ENCODE assay signal across 12 cellular contexts in genomic region chr5:73121109-73121443, GRCh38. TPM values are rescaled to one million over a fixed set of nuclear protein-coding genes. Genes with fewer than 3 reads are reported as not detected.
A peak's percentile ranks its signal among the peaks of the same experiment; 100 is the strongest.
DNase-seq lines count a peak whose midpoint lies in the region; ATAC-seq and TF ChIP-seq lines count a peak whose summit lies in the region.
"Had no signal": no experiment of that assay in that cellular context is flagged by ENCODE, and none has a peak within 500 bp of the region (broad histone marks: within the 10 kb centered on the region; RNA-seq: fewer than 3 reads in every experiment).

No MANE protein-coding gene starts in this region.

- H3K27me3 Mint-ChIP-seq in activated CD8-positive, alpha-beta T cell treated with anti-CD3 and anti-CD28 coated beads for 36 hours = peaks cover 68% of the 10 kb centered on the region
- peaks cover 56% of the 10 kb centered on the region for H3K27me3 Mint-ChIP-seq in activated CD8-positive, alpha-beta T cell treated with anti-CD3 and anti-CD28 coated beads, Interleukin-2, amount 10 ng/mL, durations not matched to agents 7 days and 5 days (ENCODE audit: low read depth)
- peaks cover 77% of the 10 kb centered on the region for H3K27me3 Mint-ChIP-seq in stimulated activated memory B cell treated with anti-CD40 and anti-IgM and Interleukin-4, amounts not matched to agents 10 μg/mL and 1 μg/mL and 100 μg/mL, for 72 hours

- H3K4me1 ChIP-seq in tibial nerve = peaks cover 0 to 17% (median 7%) of the 10 kb centered on the region in 4 donors
- H3K4me1 ChIP-seq: testis had no signal

- no peak for DNase-seq in activated CD8-positive, alpha-beta T cell treated with anti-CD3 and anti-CD28 coated beads for 36 hours
- DNase-seq in activated CD8-positive, alpha-beta T cell treated with anti-CD3 and anti-CD28 coated beads, Interleukin-2, amount 10 ng/mL, durations not matched to agents 7 days and 5 days = no peak
- DNase-seq in astrocyte of the cerebellum (ENCODE audit: low read depth) (no peak), iris pigment epithelial cell (ENCODE audit: low read depth) (peak; percentile 43), tibial nerve (ENCODE audit: low spot score in 2 of 2) (no peak)
- DNase-seq: activated gamma-delta T cell treated with Interleukin-2 at 50 U/mL for 16 hours had no signal

- H3K27ac Mint-ChIP-seq in activated CD8-positive, alpha-beta T cell treated with anti-CD3 and anti-CD28 coated beads for 36 hours = no peak overlapping the region
- no peak overlapping the region for H3K27ac Mint-ChIP-seq in activated CD8-positive, alpha-beta T cell treated with anti-CD3 and anti-CD28 coated beads, Interleukin-2, amount 10 ng/mL, durations not matched to agents 7 days and 5 days
- no peak overlapping the region for H3K27ac Mint-ChIP-seq in stimulated activated memory B cell treated with anti-CD40 and anti-IgM and Interleukin-4, amounts not matched to agents 10 μg/mL and 1 μg/mL and 100 μg/mL, for 72 hours

- H3K9me3 ChIP-seq in tibial nerve = peaks cover 0 to 7% (median 0%) of the 10 kb centered on the region in 4 donors
- H3K9me3 ChIP-seq: testis had no signal

- no peaks in the 10 kb centered on the region for H3K36me3 Mint-ChIP-seq in activated CD8-positive, alpha-beta T cell treated with anti-CD3 and anti-CD28 coated beads for 36 hours (ENCODE audit: low read depth)
- H3K36me3 Mint-ChIP-seq in activated CD8-positive, alpha-beta T cell treated with anti-CD3 and anti-CD28 coated beads, Interleukin-2, amount 10 ng/mL, durations not matched to agents 7 days and 5 days (ENCODE audit: low read depth) = peaks cover 3% of the 10 kb centered on the region
- H3K36me3 Mint-ChIP-seq in stimulated activated memory B cell treated with anti-CD40 and anti-IgM and Interleukin-4, amounts not matched to agents 10 μg/mL and 1 μg/mL and 100 μg/mL, for 72 hours = no peaks in the 10 kb centered on the region

- no peaks in the 10 kb centered on the region for H3K9me3 Mint-ChIP-seq in activated CD8-positive, alpha-beta T cell treated with anti-CD3 and anti-CD28 coated beads for 36 hours
- H3K9me3 Mint-ChIP-seq in activated CD8-positive, alpha-beta T cell treated with anti-CD3 and anti-CD28 coated beads, Interleukin-2, amount 10 ng/mL, durations not matched to agents 7 days and 5 days (ENCODE audit: insufficient read depth) = no peaks in the 10 kb centered on the region
- peaks cover 3% of the 10 kb centered on the region for H3K9me3 Mint-ChIP-seq in stimulated activated memory B cell treated with anti-CD40 and anti-IgM and Interleukin-4, amounts not matched to agents 10 μg/mL and 1 μg/mL and 100 μg/mL, for 72 hours

- peak overlapping the region in 1 of 4 donors; percentile 82 for H3K27ac ChIP-seq in tibial nerve
- H3K27ac ChIP-seq: testis had no signal

- H3K27me3 ChIP-seq in tibial nerve = peaks cover 0 to 26% of the 10 kb centered on the region in 2 donors
- H3K27me3 ChIP-seq: testis had no signal

- POLR2A ChIA-PET in activated CD8-positive, alpha-beta T cell treated with anti-CD3 and anti-CD28 coated beads for 36 hours (lab: Charles Lee) = no interaction called here
- POLR2A ChIA-PET in activated CD8-positive, alpha-beta T cell treated with anti-CD3 and anti-CD28 coated beads, Interleukin-2, amount 10 ng/mL, durations not matched to agents 7 days and 5 days (lab: Charles Lee) = no interaction called here

- H3K4me3 ChIP-seq in astrocyte of the cerebellum (ENCODE audit: low read depth, low read length) = peak overlapping the region; percentile 41
- H3K4me3 ChIP-seq in tibial nerve = peak overlapping the region in 2 of 4 donors; percentile 31 to 62

- H3K4me1 Mint-ChIP-seq in activated CD8-positive, alpha-beta T cell treated with anti-CD3 and anti-CD28 coated beads for 36 hours (ENCODE audit: low read depth) = peaks cover 27% of the 10 kb centered on the region
- H3K4me1 Mint-ChIP-seq in activated CD8-positive, alpha-beta T cell treated with anti-CD3 and anti-CD28 coated beads, Interleukin-2, amount 10 ng/mL, durations not matched to agents 7 days and 5 days (ENCODE audit: low read depth) = peaks cover 24% of the 10 kb centered on the region
- H3K4me1 Mint-ChIP-seq in stimulated activated memory B cell treated with anti-CD40 and anti-IgM and Interleukin-4, amounts not matched to agents 10 μg/mL and 1 μg/mL and 100 μg/mL, for 72 hours = peaks cover 19% of the 10 kb centered on the region

- CTCF ChIA-PET in activated CD8-positive, alpha-beta T cell treated with anti-CD3 and anti-CD28 coated beads for 36 hours (lab: Charles Lee) = no interaction called here
- CTCF ChIA-PET in activated CD8-positive, alpha-beta T cell treated with anti-CD3 and anti-CD28 coated beads, Interleukin-2, amount 10 ng/mL, durations not matched to agents 7 days and 5 days (lab: Charles Lee) = no interaction called here

- no peak for TF ChIP-seq EP300 in tibial nerve (IDR thresholded peaks at IDR 0.05)

- peak overlapping the region; percentile 55 for H3K4me3 Mint-ChIP-seq in activated CD8-positive, alpha-beta T cell treated with anti-CD3 and anti-CD28 coated beads for 36 hours
- no peak overlapping the region for H3K4me3 Mint-ChIP-seq in activated CD8-positive, alpha-beta T cell treated with anti-CD3 and anti-CD28 coated beads, Interleukin-2, amount 10 ng/mL, durations not matched to agents 7 days and 5 days
- H3K4me3 Mint-ChIP-seq in stimulated activated memory B cell treated with anti-CD40 and anti-IgM and Interleukin-4, amounts not matched to agents 10 μg/mL and 1 μg/mL and 100 μg/mL, for 72 hours = peak overlapping the region; percentile 1

- no peak for TF ChIP-seq POLR2A in tibial nerve (IDR thresholded peaks at IDR 0.05)

- intact Hi-C loops in activated CD8-positive, alpha-beta T cell treated with anti-CD3 and anti-CD28 coated beads for 36 hours (cut with micrococcal nuclease) = no loop called here

- TF ChIP-seq CTCF in activated CD8-positive, alpha-beta T cell treated with anti-CD3 and anti-CD28 coated beads for 36 hours (IDR thresholded peaks at IDR 0.05) = no peak
- TF ChIP-seq CTCF in astrocyte of the cerebellum (IDR thresholded peaks at IDR 0.05; ENCODE audit: low read depth, low read length, missing control alignments) (no peak), tibial nerve (IDR thresholded peaks at IDR 0.05) (no peak)

- H3K36me3 ChIP-seq in tibial nerve = no peaks in the 10 kb centered on the region

- no peak for ATAC-seq in activated CD8-positive, alpha-beta T cell treated with anti-CD3 and anti-CD28 coated beads for 36 hours
- no peak for ATAC-seq in activated CD8-positive, alpha-beta T cell treated with anti-CD3 and anti-CD28 coated beads, Interleukin-2, amount 10 ng/mL, durations not matched to agents 7 days and 5 days
- ATAC-seq in stimulated activated memory B cell treated with anti-CD40 and anti-IgM and Interleukin-4, amounts not matched to agents 10 μg/mL and 1 μg/mL and 100 μg/mL, for 72 hours = no peak
- no peak for ATAC-seq in HG02678 (IDR thresholded peaks at IDR 0.05; ENCODE audit: unreplicated experiment)
- ATAC-seq in HG03139 (IDR thresholded peaks at IDR 0.05; ENCODE audit: unreplicated experiment) = no peak

- 37 to 44% methylated on average over 5 of the region's 5 CpGs for WGBS in tibial nerve, 2 donors

- in situ Hi-C loops in astrocyte of the cerebellum (cut with HindIII; ENCODE audit: low sequenced_read_pairs) = no loop called here

RNA-seq across cellular contexts. Expression of gene TMEM171, which starts 0.7 kb away (rescaled TPM):
- not detected for total RNA-seq in activated CD8-positive, alpha-beta T cell treated with anti-CD3 and anti-CD28 coated beads for 36 hours
- not detected for total RNA-seq in activated CD8-positive, alpha-beta T cell treated with anti-CD3 and anti-CD28 coated beads, Interleukin-2, amount 10 ng/mL, durations not matched to agents 7 days and 5 days
- under 1 TPM in 2 of 4 donors, not detected in 2; 0.66 to 0.90 TPM for total RNA-seq in tibial nerve
- total RNA-seq: OCI-LY7 had no signal

RNA-seq across cellular contexts. Expression of gene TMEM174, which starts 51.9 kb away (rescaled TPM):
- not detected for total RNA-seq in activated CD8-positive, alpha-beta T cell treated with anti-CD3 and anti-CD28 coated beads for 36 hours
- not detected for total RNA-seq in activated CD8-positive, alpha-beta T cell treated with anti-CD3 and anti-CD28 coated beads, Interleukin-2, amount 10 ng/mL, durations not matched to agents 7 days and 5 days
- not detected for total RNA-seq in tibial nerve
- total RNA-seq: myocyte, testis had no signal
